ENCODE assay signal across 12 cellular contexts in the genomic region with DNA sequence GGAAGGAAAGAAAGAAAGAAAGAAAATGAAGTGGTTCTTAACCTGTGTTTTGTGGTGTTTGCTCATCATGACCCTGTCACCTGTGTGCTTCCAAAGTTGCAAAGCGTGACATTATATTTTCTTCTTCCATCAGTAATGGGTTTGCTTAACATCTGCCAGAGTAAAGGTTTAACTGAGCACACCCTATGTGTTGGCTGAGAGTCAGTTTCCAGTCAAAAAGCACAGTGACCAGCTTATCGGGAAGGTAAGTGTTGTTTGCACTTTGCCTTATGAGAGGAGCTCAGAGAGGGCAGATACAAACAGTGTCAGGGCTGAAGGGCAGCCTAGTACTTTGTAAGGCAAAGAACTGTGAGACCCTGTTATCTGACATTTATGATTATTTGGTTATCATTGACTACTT.
"Had no signal": no experiment of that assay in that cellular context is flagged by ENCODE, and none has a peak within 500 bp of the region (broad histone marks: within the 10 kb centered on the region; RNA-seq: fewer than 3 reads in every experiment).

No MANE protein-coding gene starts in this region.

- ATAC-seq: heart right ventricle, natural killer cell had no signal

- DNase-seq: activated CD4-positive, alpha-beta memory T cell treated with anti-CD3 and anti-CD28 coated beads, Interleukin-2, amount 10 ng/mL, durations not matched to agents 7 days and 5 days; activated CD4-positive, alpha-beta T cell treated with anti-CD3 and anti-CD28 coated beads for 48 hours; activated CD4-positive, CD25-positive, alpha-beta regulatory T cell; activated effector memory CD4-positive, alpha-beta T cell treated with anti-CD3 and anti-CD28 coated beads, Interleukin-2, amount 50 U/mL, for 16 hours; activated naive CD4-positive, alpha-beta T cell treated with anti-CD3 and anti-CD28 coated beads, Interleukin-2, amount 10 ng/mL, durations not matched to agents 7 days and 5 days; foreskin fibroblast; heart right ventricle; kidney; left ventricle myocardium inferior; natural killer cell; stimulated activated CD4-positive, alpha-beta T cell treated with anti-CD3 and anti-CD28 coated beads, Interleukin-4, amount 100 ng/mL, for 24 hours; stimulated activated naive CD4-positive, alpha-beta T cell treated with Interleukin-2 at 50 U/mL for 16 hours had no signal
